Comparison of ENCODE assay signal across 9 cellular contexts in genomic region chr2:160703648-160704585, GRCh38.
DNase-seq lines count a peak whose midpoint lies in the region; ATAC-seq and TF ChIP-seq lines count a peak whose summit lies in the region.
"Had no signal": no experiment of that assay in that cellular context is flagged by ENCODE, and none has a peak within 500 bp of the region (broad histone marks: within the 10 kb centered on the region; RNA-seq: fewer than 3 reads in every experiment).

No MANE protein-coding gene starts in this region.

- no peaks in the 10 kb centered on the region for H4K20me1 ChIP-seq in mammary epithelial cell (ENCODE audit: insufficient read depth, low read length)

- no TSS peak for BruUV-seq in mammary epithelial cell (replicated peaks; lab: Mats Ljungman, UMichigan)

- CTCF ChIA-PET in mammary epithelial cell (lab: Charles Lee; ENCODE audit: low non-redundant PET), result no interaction called here

- H3K9me3 ChIP-seq in NT2/D1 (ENCODE audit: insufficient read depth, low read length), result no peaks in the 10 kb centered on the region
- H3K9me3 ChIP-seq in mammary epithelial cell (replicated peaks; ENCODE audit: insufficient read depth, low read length), result peaks cover 2% of the 10 kb centered on the region
- H3K9me3 ChIP-seq: pancreas had no signal

- no peak overlapping the region for H3K4me2 ChIP-seq in mammary epithelial cell (ENCODE audit: insufficient read depth, low read depth, low read length)

- H3K4me3 ChIP-seq in AG10803 (ENCODE audit: low read length) (no peak overlapping the region), NT2/D1 (ENCODE audit: insufficient read length, low read depth) (no peak overlapping the region), mammary epithelial cell (replicated peaks in 1 of 3; ENCODE audit: insufficient read depth in 1 of 3, low read depth in 2 of 3, low read length in 3 of 3) (no peak overlapping the region)
- H3K4me3 ChIP-seq: pancreas had no signal

- dilution Hi-C loops in mammary epithelial cell (cut with HindIII; ENCODE audit: low sequenced_read_pairs), result no loop called here

- peaks cover 7% of the 10 kb centered on the region for H3K4me1 Mint-ChIP-seq in glutamatergic neuron (ENCODE audit: low read depth, unreplicated experiment)

- H3K36me3 Mint-ChIP-seq in glutamatergic neuron (ENCODE audit: unreplicated experiment), result no peaks in the 10 kb centered on the region

- H3K4me1 ChIP-seq in NT2/D1 (ENCODE audit: insufficient read depth, insufficient read length), result peaks cover 3% of the 10 kb centered on the region
- no peaks in the 10 kb centered on the region for H3K4me1 ChIP-seq in mammary epithelial cell (ENCODE audit: insufficient read depth, low read length)
- H3K4me1 ChIP-seq: pancreas had no signal

- WGBS in mammary epithelial cell (ENCODE audit: low coverage, missing lambda C conversion rate), result 72% methylated on average over 8 of the region's 8 CpGs

- H3K27me3 ChIP-seq in NT2/D1 (ENCODE audit: insufficient read depth, insufficient read length) (no peaks in the 10 kb centered on the region), mammary epithelial cell (ENCODE audit: insufficient read depth, low read length) (no peaks in the 10 kb centered on the region)
- H3K27me3 ChIP-seq: pancreas had no signal

- ATAC-seq in GM18870 (IDR thresholded peaks at IDR 0.05; ENCODE audit: unreplicated experiment) (peak; percentile 83), HG03045 (IDR thresholded peaks at IDR 0.05; ENCODE audit: unreplicated experiment) (peak; percentile 94)

- H3K9ac ChIP-seq in NT2/D1 (ENCODE audit: insufficient read length, low read depth), result no peak overlapping the region
- no peak overlapping the region for H3K9ac ChIP-seq in mammary epithelial cell (ENCODE audit: insufficient read depth, low read length)

- peak overlapping the region; percentile 33 for H3K27ac Mint-ChIP-seq in glutamatergic neuron (ENCODE audit: unreplicated experiment)

- peak; percentile 61 for DNase-seq in AG10803 (ENCODE audit: low read depth)
- peak; percentile 75 for DNase-seq in NT2/D1 (ENCODE audit: low read depth, low spot score)
- no peak for DNase-seq in glutamatergic neuron
- no peak for DNase-seq in NCI-H187 treated with DMSO at 0.1 percent for 48 hours (lab: John Stamatoyannopoulos, UW)
- DNase-seq in H4 (ENCODE audit: low spot score), result no peak
- no peak for DNase-seq in mammary epithelial cell
- DNase-seq: pancreas had no signal

- H3K4me3 Mint-ChIP-seq in glutamatergic neuron (ENCODE audit: unreplicated experiment), result no peak overlapping the region

- H3K36me3 ChIP-seq in NT2/D1 (ENCODE audit: insufficient read depth, insufficient read length, low read length) (no peaks in the 10 kb centered on the region), mammary epithelial cell (ENCODE audit: insufficient read depth, low read length) (no peaks in the 10 kb centered on the region)
- H3K36me3 ChIP-seq: pancreas had no signal

- H3K79me2 ChIP-seq in mammary epithelial cell (ENCODE audit: insufficient read depth, low read length), result no peaks in the 10 kb centered on the region

- H3K27me3 Mint-ChIP-seq in glutamatergic neuron (ENCODE audit: unreplicated experiment), result no peaks in the 10 kb centered on the region

- no peak overlapping the region for H3K27ac ChIP-seq in mammary epithelial cell (ENCODE audit: insufficient read depth, low read depth, low read length)
- H3K27ac ChIP-seq: pancreas had no signal

- H3K9me3 Mint-ChIP-seq in glutamatergic neuron (ENCODE audit: unreplicated experiment), result no peaks in the 10 kb centered on the region

- in situ Hi-C loops in mammary epithelial cell (cut with MboI; ENCODE audit: low sequenced_read_pairs in 2 of 2), result no loop called here

- intact Hi-C loops in mammary epithelial cell (cut with micrococcal nuclease), result no loop called here

- no peak overlapping the region for H2AFZ ChIP-seq in mammary epithelial cell (ENCODE audit: low read depth, low read length)

- TF ChIP-seq CTCF in AG10803 (conservative IDR thresholded peaks at IDR 0.05; ENCODE audit: low read length), result no peak
- no peak for TF ChIP-seq CTCF in glutamatergic neuron (IDR thresholded peaks at IDR 0.05; ENCODE audit: partially characterized antibody, unreplicated experiment)
- TF ChIP-seq CTCF in mammary epithelial cell (conservative IDR thresholded peaks at IDR 0.05 in 1 of 2, IDR thresholded peaks at IDR 0.05 in 1 of 2; ENCODE audit: extremely low read depth in 1 of 2, insufficient read depth in 1 of 2, low read depth in 1 of 2, low read length in 2 of 2), result no peak

Comparison
In these comparisons a context has a peak if more than half of its experiments do, and no peak if none do; other contexts are left out.
1. DNase-seq: peak in AG10803 (single experiment) and NT2/D1 (single experiment); none in glutamatergic neuron (single experiment), NCI-H187 treated with DMSO at 0.1 percent for 48 hours (single experiment), H4 (single experiment) and mammary epithelial cell (single experiment).